In genomic region chr3:134645515-134645914, GRCh38 we compare ENCODE assay signal across 24 cellular contexts. TPM values are rescaled to one million over a fixed set of nuclear protein-coding genes. Genes with fewer than 3 reads are reported as not detected.
"Had no signal": no experiment of that assay in that cellular context is flagged by ENCODE, and none has a peak within 500 bp of the region (broad histone marks: within the 10 kb centered on the region; RNA-seq: fewer than 3 reads in every experiment).

No MANE protein-coding gene starts in this region.

- H3K9me3 Mint-ChIP-seq: endodermal cell; nephron progenitor cell; stimulated activated memory B cell treated with anti-CD40 and anti-IgM and Interleukin-4, amounts not matched to agents 10 μg/mL and 1 μg/mL and 100 μg/mL, for 72 hours; stimulated activated naive CD8-positive, alpha-beta T cell treated with anti-CD3 and anti-CD28 coated beads, Interleukin-15, Interleukin-2, amounts not matched to agents 100 ng/mL and 50 ng/mL, for 24 hours had no signal

- H3K27me3 ChIP-seq: right lobe of liver, testis, upper lobe of right lung, vagina had no signal

- H3K27ac ChIP-seq: coronary artery, neutrophil, right lobe of liver, spleen, testis, tibial nerve, upper lobe of right lung, vagina had no signal

- H3K4me3 ChIP-seq: coronary artery, right lobe of liver, spleen, testis, tibial nerve, upper lobe of right lung, vagina had no signal

- H3K4me3 Mint-ChIP-seq: endodermal cell; naive thymus-derived CD4-positive, alpha-beta T cell; nephron progenitor cell; stimulated activated memory B cell treated with anti-CD40 and anti-IgM and Interleukin-4, amounts not matched to agents 10 μg/mL and 1 μg/mL and 100 μg/mL, for 72 hours; stimulated activated naive CD8-positive, alpha-beta T cell treated with anti-CD3 and anti-CD28 coated beads, Interleukin-15, Interleukin-2, amounts not matched to agents 100 ng/mL and 50 ng/mL, for 24 hours had no signal

- H3K4me1 ChIP-seq: upper lobe of right lung had no signal

- H3K36me3 Mint-ChIP-seq: naive thymus-derived CD4-positive, alpha-beta T cell; stimulated activated memory B cell treated with anti-CD40 and anti-IgM and Interleukin-4, amounts not matched to agents 10 μg/mL and 1 μg/mL and 100 μg/mL, for 72 hours had no signal

- DNase-seq: effector CD4-positive, alpha-beta T cell; foreskin melanocyte; mesendoderm; naive thymus-derived CD4-positive, alpha-beta T cell; nephron progenitor cell; right lobe of liver; spleen; stimulated activated CD4-positive, alpha-beta T cell treated with anti-CD3 and anti-CD28 coated beads, Interleukin-15, amount 100 ng/mL, for 24 hours; stimulated activated CD4-positive, alpha-beta T cell treated with anti-CD3 and anti-CD28 coated beads, Interleukin-1b, Interleukin-23, amount 100 ng/mL, for 48 hours; stimulated activated CD4-positive, alpha-beta T cell treated with anti-CD3 and anti-CD28 coated beads, Interleukin-4, amount 100 ng/mL, for 24 hours; testis; upper lobe of right lung had no signal

- ATAC-seq: naive thymus-derived CD4-positive, alpha-beta T cell; right lobe of liver; stimulated activated memory B cell treated with anti-CD40 and anti-IgM and Interleukin-4, amounts not matched to agents 10 μg/mL and 1 μg/mL and 100 μg/mL, for 72 hours; upper lobe of right lung had no signal

- H3K36me3 ChIP-seq: neutrophil, right lobe of liver, spleen, tibial nerve, upper lobe of right lung, vagina had no signal

- H3K9me3 ChIP-seq: neutrophil, right lobe of liver, spleen, testis, tibial nerve, upper lobe of right lung, vagina had no signal

- H3K27ac Mint-ChIP-seq: endodermal cell; naive thymus-derived CD4-positive, alpha-beta T cell; nephron progenitor cell; stimulated activated memory B cell treated with anti-CD40 and anti-IgM and Interleukin-4, amounts not matched to agents 10 μg/mL and 1 μg/mL and 100 μg/mL, for 72 hours; stimulated activated naive CD8-positive, alpha-beta T cell treated with anti-CD3 and anti-CD28 coated beads, Interleukin-15, Interleukin-2, amounts not matched to agents 100 ng/mL and 50 ng/mL, for 24 hours had no signal

- H3K4me1 Mint-ChIP-seq: stimulated activated memory B cell treated with anti-CD40 and anti-IgM and Interleukin-4, amounts not matched to agents 10 μg/mL and 1 μg/mL and 100 μg/mL, for 72 hours had no signal

RNA-seq across cellular contexts. Expression of gene KY, which starts 5.3 kb away (rescaled TPM):
- total RNA-seq: dermis microvascular lymphatic vessel endothelial cell; endodermal cell; endothelial cell of umbilical vein; lung microvascular endothelial cell; naive thymus-derived CD4-positive, alpha-beta T cell; right lobe of liver had no signal
- polyA plus RNA-seq: endothelial cell of umbilical vein; keratinocyte; liver; naive thymus-derived CD4-positive, alpha-beta T cell; spleen had no signal
